In genomic region chr18:63199743-63200241, GRCh38 we compare ENCODE assay signal across 11 cellular contexts.
DNase-seq lines count a peak whose midpoint lies in the region; ATAC-seq, FAIRE-seq and TF ChIP-seq lines count a peak whose summit lies in the region.
"Had no signal": no experiment of that assay in that cellular context is flagged by ENCODE, and none has a peak within 500 bp of the region (broad histone marks: within the 10 kb centered on the region; RNA-seq: fewer than 3 reads in every experiment).

No MANE protein-coding gene starts in this region.

- H3K36me3 Mint-ChIP-seq in T-helper 2 cell treated with Interferon-gamma antibody and Interleukin-4, amounts not matched to agents 5 μg/mL and 100 μg/mL, for 36 hours (ENCODE audit: low read depth) = peaks cover 13% of the 10 kb centered on the region

- no peak overlapping the region for H3K4ac ChIP-seq in H1 (replicated peaks; ENCODE audit: insufficient read length, low read depth, low read length)

- peaks cover 16% of the 10 kb centered on the region for H3K23me2 ChIP-seq in H1 (ENCODE audit: low read depth, low read length)

- peak; percentile 53 for DNase-seq in stimulated activated CD4-positive, alpha-beta T cell treated with anti-CD3 and anti-CD28 coated beads, Interleukin-4, amount 100 ng/mL, for 24 hours
- DNase-seq in stimulated activated CD4-positive, alpha-beta T cell treated with anti-CD3 and anti-CD28 coated beads, Interleukin-4, amount 100 ng/mL, for 1 hour = no peak
- peak; percentile 72 for DNase-seq in T-helper 2 cell treated with Interferon-gamma antibody and Interleukin-4, amounts not matched to agents 5 μg/mL and 100 μg/mL, for 36 hours (ENCODE audit: low spot score)
- no peak for DNase-seq in H1 (ENCODE audit: low read depth in 1 of 2, low spot score in 2 of 2)
- no peak for DNase-seq in sigmoid colon
- DNase-seq in NCI-H128 (lab: John Stamatoyannopoulos, UW; ENCODE audit: unreplicated experiment) = no peak
- DNase-seq: C1 segment of cervical spinal cord, heart left ventricle, NCI-H2081 had no signal

- no peak overlapping the region; the same call in 1 of the 2 replicates for H2BK5ac ChIP-seq in H1 (ENCODE audit: low read depth, low read length)

- H3K4me3 Mint-ChIP-seq in T-helper 2 cell treated with Interferon-gamma antibody and Interleukin-4, amounts not matched to agents 5 μg/mL and 100 μg/mL, for 36 hours = no peak overlapping the region

- peaks cover 35% of the 10 kb centered on the region for H3K4me1 Mint-ChIP-seq in T-helper 2 cell treated with Interferon-gamma antibody and Interleukin-4, amounts not matched to agents 5 μg/mL and 100 μg/mL, for 36 hours (ENCODE audit: low read depth)

- no peak overlapping the region for H2BK15ac ChIP-seq in H1 (ENCODE audit: low read length)

- POLR2A ChIA-PET in H1 (lab: Charles Lee; ENCODE audit: partially characterized antibody) = no interaction called here

- no peak overlapping the region for H2BK12ac ChIP-seq in H1 (ENCODE audit: low read depth, low read length)

- no peak overlapping the region for H4K5ac ChIP-seq in H1 (ENCODE audit: insufficient read length, low read depth, low read length)

- H3K36me3 ChIP-seq in H1 (ENCODE audit: control insufficient read depth in 2 of 4, insufficient read depth in 4 of 4, low read length in 3 of 4) = no peaks in the 10 kb centered on the region; a peak in 2 of 8 replicates
- no peaks in the 10 kb centered on the region for H3K36me3 ChIP-seq in sigmoid colon
- H3K36me3 ChIP-seq: heart left ventricle had no signal

- no peak overlapping the region; a peak in 1 of 4 replicates for H3K4me2 ChIP-seq in H1 (ENCODE audit: insufficient read depth in 1 of 2, low read depth in 2 of 2, low read length in 2 of 2)

- H3K27me3 Mint-ChIP-seq in T-helper 2 cell treated with Interferon-gamma antibody and Interleukin-4, amounts not matched to agents 5 μg/mL and 100 μg/mL, for 36 hours (ENCODE audit: low read depth) = no peaks in the 10 kb centered on the region

- TF ChIP-seq POLR2A in H1 (IDR thresholded peaks at IDR 0.05; ENCODE audit: control extremely low read depth in 1 of 2, low read depth in 2 of 2, low read length in 2 of 2) (no peak), sigmoid colon (IDR thresholded peaks at IDR 0.05) (no peak)

- peaks cover 0 to 12% of the 10 kb centered on the region in 2 experiments for H4K20me1 ChIP-seq in H1 (replicated peaks in 1 of 2; ENCODE audit: control insufficient read depth in 1 of 2, insufficient read depth in 2 of 2, low read length in 2 of 2)

- H2BK120ac ChIP-seq in H1 (replicated peaks; ENCODE audit: low read depth, low read length) = no peak overlapping the region

- no peak overlapping the region; the same call in 1 of the 2 replicates for H2BK20ac ChIP-seq in H1 (ENCODE audit: low read length)

- no peak for TF ChIP-seq EP300 in H1 (IDR thresholded peaks at IDR 0.05; ENCODE audit: borderline replicate concordance in 1 of 2, low read depth in 2 of 2, low read length in 2 of 2)
- no peak for TF ChIP-seq EP300 in sigmoid colon (IDR thresholded peaks at IDR 0.05)

- CTCF ChIA-PET in H1 (lab: Charles Lee; ENCODE audit: partially characterized antibody) = interaction anchor here (1.3 kb wide), 1 partner anchor 11 kb away, joined by 3 read pairs; no protein-coding TSS in a partner anchor

- intact Hi-C loops in sigmoid colon (cut with DNase I) = no loop called here

- H3K4me1 ChIP-seq in H1 (replicated peaks in 1 of 4; ENCODE audit: control insufficient read depth in 3 of 4, insufficient read depth in 4 of 4, low read length in 3 of 4) (no peaks in the 10 kb centered on the region; a peak in 1 of 7 replicates), sigmoid colon (no peaks in the 10 kb centered on the region)

- H3K27ac ChIP-seq in H1 (ENCODE audit: low read depth, low read length) (no peak overlapping the region), sigmoid colon (no peak overlapping the region)

- no peak overlapping the region for H4K91ac ChIP-seq in H1 (replicated peaks; ENCODE audit: insufficient read length, low read length)

- no peak overlapping the region for H3K18ac ChIP-seq in H1 (ENCODE audit: extremely low read depth, low read length)

- no peak overlapping the region for H3K23ac ChIP-seq in H1 (ENCODE audit: insufficient read length)

- H2AK5ac ChIP-seq in H1 (ENCODE audit: low read depth, low read length) = peak overlapping the region; percentile 84; the same call in 1 of the 2 replicates

- no peak overlapping the region for H4K8ac ChIP-seq in H1 (ENCODE audit: extremely low read depth, insufficient read depth, low read length)

- H3K9ac ChIP-seq in H1 (replicated peaks in 1 of 4; ENCODE audit: extremely low read depth in 1 of 4, low read depth in 3 of 4, low read length in 3 of 4) = no peak overlapping the region; a peak in 1 of 7 replicates

- TF ChIP-seq CTCF in H1 (IDR thresholded peaks at IDR 0.05; ENCODE audit: control extremely low read depth in 1 of 3, insufficient read depth in 1 of 3, low read depth in 1 of 3, low read length in 3 of 3) (no peak), sigmoid colon (IDR thresholded peaks at IDR 0.05) (no peak)

- no peak overlapping the region for H3K27ac Mint-ChIP-seq in T-helper 2 cell treated with Interferon-gamma antibody and Interleukin-4, amounts not matched to agents 5 μg/mL and 100 μg/mL, for 36 hours

- H3K14ac ChIP-seq in H1 (ENCODE audit: insufficient read length) = no peak overlapping the region

- no peak for ATAC-seq in GM18867 (IDR thresholded peaks at IDR 0.05; ENCODE audit: unreplicated experiment)
- no peak for ATAC-seq in HG03457 (IDR thresholded peaks at IDR 0.05; ENCODE audit: unreplicated experiment)

- no peak overlapping the region for H2AFZ ChIP-seq in H1 (ENCODE audit: low read length)

- no peaks in the 10 kb centered on the region for H3K9me3 ChIP-seq in H1 (ENCODE audit: insufficient read depth in 2 of 2, low read depth in 1 of 2, low read length in 1 of 2)
- H3K9me3 ChIP-seq in sigmoid colon = no peaks in the 10 kb centered on the region
- H3K9me3 ChIP-seq: heart left ventricle had no signal

- 93% methylated on average over 14 of the region's 14 CpGs; no CpG with 5 or more reads in 1 of the 2 experiments for WGBS in H1 (ENCODE audit: extremely low coverage in 1 of 2, insufficient coverage in 1 of 2, insufficient read length in 1 of 2, insufficient replicate concordance in 2 of 2, low coverage in 1 of 2, low lambda C conversion rate in 2 of 2, missing lambda C conversion rate in 1 of 2), 2 experiments
- WGBS in sigmoid colon, 2 donors = 42 to 51% methylated on average over 14 of the region's 14 CpGs

- H3K27me3 ChIP-seq in H1 (replicated peaks in 1 of 4; ENCODE audit: control insufficient read depth in 3 of 4, extremely low read depth in 1 of 4, insufficient read depth in 3 of 4, low read length in 3 of 4) (no peaks in the 10 kb centered on the region), sigmoid colon (no peaks in the 10 kb centered on the region)
- H3K27me3 ChIP-seq: heart left ventricle had no signal

- no peak for FAIRE-seq in H1 (lab: Jason Lieb, UNC)

- peaks cover 0 to 7% of the 10 kb centered on the region in 2 experiments; a peak in 2 of 4 replicates for H3K79me2 ChIP-seq in H1 (ENCODE audit: control insufficient read depth in 1 of 2, insufficient read depth in 2 of 2, low read length in 2 of 2)

- no peak overlapping the region for H3K4me3 ChIP-seq in H1 (ENCODE audit: extremely low read depth in 1 of 4, insufficient read depth in 2 of 4, low read depth in 3 of 4, low read length in 4 of 4)
- H3K4me3 ChIP-seq in sigmoid colon = no peak overlapping the region

- H3K9me3 Mint-ChIP-seq in T-helper 2 cell treated with Interferon-gamma antibody and Interleukin-4, amounts not matched to agents 5 μg/mL and 100 μg/mL, for 36 hours = no peaks in the 10 kb centered on the region

- H3K79me1 ChIP-seq in H1 (ENCODE audit: low read depth, low read length) = peaks cover 4% of the 10 kb centered on the region

- H3K56ac ChIP-seq in H1 (replicated peaks; ENCODE audit: insufficient read length, low read depth, low read length) = no peak overlapping the region

- TF ChIP-seq RAD21 in H1 (IDR thresholded peaks at IDR 0.05 in 1 of 2, conservative IDR thresholded peaks at IDR 0.05 in 1 of 2; ENCODE audit: low read depth in 2 of 2, low read length in 2 of 2) = no peak

Comparison
In these comparisons a context has a peak if more than half of its experiments do, and no peak if none do; other contexts are left out.
1. DNase-seq: peak in stimulated activated CD4-positive, alpha-beta T cell treated with anti-CD3 and anti-CD28 coated beads, Interleukin-4, amount 100 ng/mL, for 24 hours (single experiment) and T-helper 2 cell treated with Interferon-gamma antibody and Interleukin-4, amounts not matched to agents 5 μg/mL and 100 μg/mL, for 36 hours (single experiment); none in stimulated activated CD4-positive, alpha-beta T cell treated with anti-CD3 and anti-CD28 coated beads, Interleukin-4, amount 100 ng/mL, for 1 hour (single experiment), H1 (0 of 2), sigmoid colon (single experiment) and NCI-H128 (single experiment).